ENCODE assay signal across 12 cellular contexts in genomic region chr2:238162516-238163441, GRCh38. TPM values are rescaled to one million over a fixed set of nuclear protein-coding genes. Genes with fewer than 3 reads are reported as not detected.
DNase-seq lines count a peak whose midpoint lies in the region; ATAC-seq, FAIRE-seq and TF ChIP-seq lines count a peak whose summit lies in the region.
"Had no signal": no experiment of that assay in that cellular context is flagged by ENCODE, and none has a peak within 500 bp of the region (broad histone marks: within the 10 kb centered on the region; RNA-seq: fewer than 3 reads in every experiment).

No MANE protein-coding gene starts in this region.

- H3K4ac ChIP-seq in H1 (replicated peaks; ENCODE audit: insufficient read length, low read depth, low read length) = no peak overlapping the region

- FAIRE-seq in H1 (lab: Jason Lieb, UNC) = no peak

- no peak overlapping the region for H4K8ac ChIP-seq in H1 (ENCODE audit: extremely low read depth, insufficient read depth, low read length)

- no peak overlapping the region for H3K18ac ChIP-seq in H1 (ENCODE audit: extremely low read depth, low read length)

- peaks cover 21 to 61% (median 44%) of the 10 kb centered on the region in 4 experiments for H3K27me3 ChIP-seq in H1 (replicated peaks in 1 of 4; ENCODE audit: control insufficient read depth in 3 of 4, extremely low read depth in 1 of 4, insufficient read depth in 3 of 4, low read length in 3 of 4)
- H3K27me3 ChIP-seq in neural progenitor cell = peaks cover 84% of the 10 kb centered on the region
- no peaks in the 10 kb centered on the region for H3K27me3 ChIP-seq in PC-3 (ENCODE audit: low read length)

- H3K27ac ChIP-seq in HEK293 (ENCODE audit: extremely low read depth, low read depth, low read length) = no peak overlapping the region
- H3K27ac ChIP-seq in H1 (ENCODE audit: low read depth, low read length) = no peak overlapping the region
- H3K27ac ChIP-seq in neural progenitor cell = no peak overlapping the region
- no peak overlapping the region for H3K27ac ChIP-seq in PC-3 (ENCODE audit: low read length)
- H3K27ac ChIP-seq: RWPE1 had no signal

- H2BK12ac ChIP-seq in H1 (ENCODE audit: low read depth, low read length) = no peak overlapping the region

- no peak for TF ChIP-seq POLR2A in H1 (IDR thresholded peaks at IDR 0.05; ENCODE audit: control extremely low read depth in 1 of 2, low read depth in 2 of 2, low read length in 2 of 2)

- TF ChIP-seq EP300 in H1 (IDR thresholded peaks at IDR 0.05; ENCODE audit: borderline replicate concordance in 1 of 2, low read depth in 2 of 2, low read length in 2 of 2) = no peak

- no peak overlapping the region for H3K4me3 Mint-ChIP-seq in neural progenitor cell
- H3K4me3 Mint-ChIP-seq: activated CD4-positive, alpha-beta memory T cell treated with anti-CD3 and anti-CD28 coated beads, Interleukin-2, amount 10 ng/mL, durations not matched to agents 7 days and 5 days; CD8-positive, alpha-beta T cell had no signal

- H3K14ac ChIP-seq in H1 (ENCODE audit: insufficient read length) = no peak overlapping the region

- H3F3A ChIP-seq in neural progenitor cell (ENCODE audit: low read depth) (peaks cover 7% of the 10 kb centered on the region), PC-3 (ENCODE audit: low read length, unreplicated experiment) (no peaks in the 10 kb centered on the region)

- 77% methylated on average over 20 of the region's 21 CpGs; no CpG with 5 or more reads in 1 of the 2 experiments for WGBS in H1 (ENCODE audit: extremely low coverage in 1 of 2, insufficient coverage in 1 of 2, insufficient read length in 1 of 2, insufficient replicate concordance in 2 of 2, low coverage in 1 of 2, low lambda C conversion rate in 2 of 2, missing lambda C conversion rate in 1 of 2), 2 experiments

- H2BK120ac ChIP-seq in H1 (replicated peaks; ENCODE audit: low read depth, low read length) = no peak overlapping the region

- H3K23me2 ChIP-seq in H1 (ENCODE audit: low read depth, low read length) = peaks cover 13% of the 10 kb centered on the region; the same call in 1 of the 2 replicates

- H3K36me3 Mint-ChIP-seq in neural progenitor cell = peaks cover 3% of the 10 kb centered on the region

- no peaks in the 10 kb centered on the region for H3K9me3 ChIP-seq in HEK293 (ENCODE audit: control insufficient read depth, insufficient read depth, low read depth, low read length)
- H3K9me3 ChIP-seq in H1 (ENCODE audit: insufficient read depth in 2 of 2, low read depth in 1 of 2, low read length in 1 of 2) = no peaks in the 10 kb centered on the region
- no peaks in the 10 kb centered on the region for H3K9me3 ChIP-seq in neural progenitor cell (ENCODE audit: low read depth)
- H3K9me3 ChIP-seq in PC-3 (ENCODE audit: low read length) = no peaks in the 10 kb centered on the region

- H3K4me2 ChIP-seq in H1 (ENCODE audit: insufficient read depth in 1 of 2, low read depth in 2 of 2, low read length in 2 of 2) (peak overlapping the region; percentile 55 to 89), neural progenitor cell (peak overlapping the region; percentile 94), PC-3 (ENCODE audit: low read length) (no peak overlapping the region)

- intact Hi-C loops in PC-3 (cut with micrococcal nuclease) = no loop called here

- H2AFZ ChIP-seq in H1 (ENCODE audit: low read length) (no peak overlapping the region), neural progenitor cell (replicated peaks) (peak overlapping the region; percentile 63), PC-3 (ENCODE audit: low read length) (no peak overlapping the region)

- POLR2A ChIA-PET in HEK293 (lab: Yijun Ruan, JAX) (no interaction called here), H1 (lab: Charles Lee; ENCODE audit: partially characterized antibody) (interaction anchor here (0.8 to 1.8 kb wide), 4 partner anchors 9 to 84 kb away, joined by 3 to 5 read pairs (median 4); partner anchors contain the start of gene HES6), PC-3 (lab: Charles Lee; ENCODE audit: unreplicated experiment) (no interaction called here)

- no peak overlapping the region for H3K27ac Mint-ChIP-seq in neural progenitor cell
- H3K27ac Mint-ChIP-seq: activated CD4-positive, alpha-beta memory T cell treated with anti-CD3 and anti-CD28 coated beads, Interleukin-2, amount 10 ng/mL, durations not matched to agents 7 days and 5 days; CD8-positive, alpha-beta T cell had no signal

- H3K4me1 ChIP-seq in HEK293 (ENCODE audit: control insufficient read depth, insufficient read depth, low read length) (no peaks in the 10 kb centered on the region; the same call in 1 of the 2 replicates), H1 (replicated peaks in 1 of 4; ENCODE audit: control insufficient read depth in 3 of 4, insufficient read depth in 4 of 4, low read length in 3 of 4) (peaks cover 0 to 16% (median 3%) of the 10 kb centered on the region in 4 experiments; a peak in 5 of 7 replicates), neural progenitor cell (peaks cover 7% of the 10 kb centered on the region), PC-3 (ENCODE audit: insufficient read depth, low read length) (no peaks in the 10 kb centered on the region)

- no peak overlapping the region for H3K4me3 ChIP-seq in HEK293 (ENCODE audit: low read depth, low read length)
- H3K4me3 ChIP-seq in H1 (ENCODE audit: extremely low read depth in 1 of 4, insufficient read depth in 2 of 4, low read depth in 3 of 4, low read length in 4 of 4) = peak overlapping the region in 3 of 4 experiments; percentile 41 to 56 (median 42); a peak in 4 of 8 replicates
- peak overlapping the region; percentile 55 for H3K4me3 ChIP-seq in neural progenitor cell
- H3K4me3 ChIP-seq in PC-3 (ENCODE audit: low read length) = no peak overlapping the region

- no peak overlapping the region for H3K56ac ChIP-seq in H1 (replicated peaks; ENCODE audit: insufficient read length, low read depth, low read length)

- H4K91ac ChIP-seq in H1 (replicated peaks; ENCODE audit: insufficient read length, low read length) = no peak overlapping the region

- CTCF ChIA-PET in HEK293 (lab: Yijun Ruan, JAX) (interaction anchor here (0.7 to 0.9 kb wide), 2 partner anchors 8 to 100 kb away, joined by 3 to 4 read pairs; no protein-coding TSS in a partner anchor), H1 (lab: Charles Lee; ENCODE audit: partially characterized antibody) (interaction anchor here (0.9 to 1.6 kb wide), 4 partner anchors 8 to 239 kb away, joined by 3 to 6 read pairs (median 4); no protein-coding TSS in a partner anchor), PC-3 (lab: Charles Lee) (no interaction called here)

- no peak overlapping the region for H2AK5ac ChIP-seq in H1 (ENCODE audit: low read depth, low read length)

- no peak for TF ChIP-seq RAD21 in H1 (IDR thresholded peaks at IDR 0.05 in 1 of 2, conservative IDR thresholded peaks at IDR 0.05 in 1 of 2; ENCODE audit: low read depth in 2 of 2, low read length in 2 of 2)

- H3K9me2 ChIP-seq in PC-3 (replicated peaks; ENCODE audit: low read length) = no peaks in the 10 kb centered on the region

- TF ChIP-seq CTCF in HEK293 (tag by site-specific recombination; IDR thresholded peaks at IDR 0.05) (no peak), H1 (IDR thresholded peaks at IDR 0.05; ENCODE audit: control extremely low read depth in 1 of 3, insufficient read depth in 1 of 3, low read depth in 1 of 3, low read length in 3 of 3) (no peak), neural progenitor cell (IDR thresholded peaks at IDR 0.05) (no peak), PC-3 (conservative IDR thresholded peaks at IDR 0.05; ENCODE audit: low read depth, low read length) (no peak)

- peak; percentile 37 for DNase-seq in ELR (ENCODE audit: low read depth)
- peak in 1 of 2 experiments; percentile 50 for DNase-seq in H1 (ENCODE audit: low read depth in 1 of 2, low spot score in 2 of 2)
- DNase-seq in neural progenitor cell (ENCODE audit: low spot score) = no peak
- DNase-seq in PC-3 = no peak
- no peak for DNase-seq in cortex of kidney (lab: John Stamatoyannopoulos, UW)
- DNase-seq: activated CD4-positive, alpha-beta memory T cell treated with anti-CD3 and anti-CD28 coated beads, Interleukin-2, amount 10 ng/mL, durations not matched to agents 7 days and 5 days; activated gamma-delta T cell; CD8-positive, alpha-beta T cell; NCI-H510A had no signal

- no peak overlapping the region for H3K9ac ChIP-seq in H1 (replicated peaks in 1 of 4; ENCODE audit: extremely low read depth in 1 of 4, low read depth in 3 of 4, low read length in 3 of 4)
- no peak overlapping the region for H3K9ac ChIP-seq in neural progenitor cell
- no peak overlapping the region for H3K9ac ChIP-seq in PC-3 (ENCODE audit: low read length)

- H4K20me1 ChIP-seq in H1 (replicated peaks in 1 of 2; ENCODE audit: control insufficient read depth in 1 of 2, insufficient read depth in 2 of 2, low read length in 2 of 2) (peaks cover 6% of the 10 kb centered on the region in 2 experiments), neural progenitor cell (ENCODE audit: low read depth) (peaks cover 33% of the 10 kb centered on the region), PC-3 (ENCODE audit: low read length) (no peaks in the 10 kb centered on the region)

- no peaks in the 10 kb centered on the region for H3K79me1 ChIP-seq in H1 (ENCODE audit: low read depth, low read length)

- BruUV-seq in PC-3 (replicated peaks; lab: Mats Ljungman, UMichigan) = no TSS peak

- ATAC-seq in HG03354 (IDR thresholded peaks at IDR 0.05; ENCODE audit: poor library complexity, severe bottlenecking, unreplicated experiment) (no peak), PC-3 (no peak)
- ATAC-seq: CD8-positive, alpha-beta T cell had no signal

- peaks cover 3% of the 10 kb centered on the region for H3K9me3 Mint-ChIP-seq in neural progenitor cell
- H3K9me3 Mint-ChIP-seq: activated CD4-positive, alpha-beta memory T cell treated with anti-CD3 and anti-CD28 coated beads, Interleukin-2, amount 10 ng/mL, durations not matched to agents 7 days and 5 days; CD8-positive, alpha-beta T cell had no signal

- H3K23ac ChIP-seq in H1 (ENCODE audit: insufficient read length) = no peak overlapping the region

- no peak overlapping the region for H2BK15ac ChIP-seq in H1 (ENCODE audit: low read length)

- no peak overlapping the region for H2BK5ac ChIP-seq in H1 (ENCODE audit: low read depth, low read length)

- peaks cover 8% of the 10 kb centered on the region for H3K4me1 Mint-ChIP-seq in neural progenitor cell

- peaks cover 26% of the 10 kb centered on the region for H3K27me3 Mint-ChIP-seq in neural progenitor cell (ENCODE audit: insufficient read depth, low read depth)

- H3K36me3 ChIP-seq in HEK293 (ENCODE audit: control insufficient read depth in 2 of 2, insufficient read depth in 1 of 2, low read length in 2 of 2) (peaks cover 0 to 23% of the 10 kb centered on the region in 2 experiments; a peak in 1 of 3 replicates), H1 (ENCODE audit: control insufficient read depth in 2 of 4, insufficient read depth in 4 of 4, low read length in 3 of 4) (no peaks in the 10 kb centered on the region; a peak in 1 of 8 replicates), neural progenitor cell (no peaks in the 10 kb centered on the region), PC-3 (ENCODE audit: low read depth, low read length) (no peaks in the 10 kb centered on the region; the same call in 1 of the 2 replicates)

- H4K5ac ChIP-seq in H1 (ENCODE audit: insufficient read length, low read depth, low read length) = no peak overlapping the region

- no peaks in the 10 kb centered on the region for H3K79me2 ChIP-seq in H1 (ENCODE audit: control insufficient read depth in 1 of 2, insufficient read depth in 2 of 2, low read length in 2 of 2)
- no peaks in the 10 kb centered on the region for H3K79me2 ChIP-seq in neural progenitor cell (ENCODE audit: low read depth)
- H3K79me2 ChIP-seq in PC-3 (ENCODE audit: low read length) = no peaks in the 10 kb centered on the region

- H2BK20ac ChIP-seq in H1 (ENCODE audit: low read length) = 0 out of 2 replicates have a peak overlapping the region, but pooled peaks have one; percentile 3

RNA-seq across cellular contexts. Expression of gene ERFE, which starts 4.0 kb away (rescaled TPM):
- 1.8 and 2.5 TPM in 2 replicates for total RNA-seq in H1 (2021; fragmentation: NEBNext Ultra II Directional; extraction: Animal tissue kit (Norgen Biotek cat#: 25700))
- 3.6 and 5.1 TPM in 2 replicates for polyA plus RNA-seq in H1 (2011; rRNA removed)
- 4.8 TPM for polyA plus RNA-seq in H1 (2011; cell fraction: cytosol; rRNA removed)
- 10.3 TPM for polyA plus RNA-seq in H1 (2011; cell fraction: nucleus; rRNA removed)
- 2.8 to 3.5 TPM (median 2.8 TPM) in 4 replicates for polyA plus RNA-seq in H1 (2012, experiment 1 of 2)
- polyA plus RNA-seq in H1 (2012, experiment 2 of 2) = 3.2 TPM
- polyA plus RNA-seq in H1 (2013, experiment 1 of 2) = 3.1 TPM
- polyA plus RNA-seq in H1 (2013, experiment 2 of 2) = 2.8 TPM
- 1.1 and 1.3 TPM in 2 replicates for polyA minus RNA-seq in H1 (2011; rRNA and poly(A)+ RNA removed)
- 2.8 TPM for polyA minus RNA-seq in H1 (2011; cell fraction: cytosol; rRNA and poly(A)+ RNA removed)
- polyA minus RNA-seq in H1 (2011; cell fraction: nucleus; rRNA and poly(A)+ RNA removed) = 1.4 TPM
- total RNA-seq in neural progenitor cell (ENCODE audit: low replicate concordance) (0.09 TPM in 1 of 2 replicates, not detected in the other), PC-3 (2014; rRNA removed) (7.4 and 8.5 TPM in 2 replicates)
- total RNA-seq: activated CD4-positive, alpha-beta memory T cell treated with anti-CD3 and anti-CD28 coated beads, Interleukin-2, amount 10 ng/mL, durations not matched to agents 7 days and 5 days; CD8-positive, alpha-beta T cell had no signal

RNA-seq across cellular contexts. Expression of gene KLHL30, which starts 24.3 kb away (rescaled TPM):
- 0.08 TPM in 1 of 2 replicates, not detected in the other for total RNA-seq in H1 (2021; fragmentation: NEBNext Ultra II Directional; extraction: Animal tissue kit (Norgen Biotek cat#: 25700))
- 0.03 TPM in 1 of 2 replicates, not detected in the other for polyA plus RNA-seq in H1 (2011; rRNA removed)
- 0.01 TPM for polyA plus RNA-seq in H1 (2011; cell fraction: cytosol; rRNA removed)
- polyA plus RNA-seq in H1 (2011; cell fraction: nucleus; rRNA removed) = 0.07 TPM
- not detected in 4 replicates for polyA plus RNA-seq in H1 (2012, experiment 1 of 2)
- not detected for polyA plus RNA-seq in H1 (2012, experiment 2 of 2)
- not detected for polyA plus RNA-seq in H1 (2013, experiment 1 of 2)
- not detected for polyA plus RNA-seq in H1 (2013, experiment 2 of 2)
- polyA minus RNA-seq in H1 (2011; rRNA and poly(A)+ RNA removed) = not detected in 2 replicates
- polyA minus RNA-seq in H1 (2011; cell fraction: cytosol; rRNA and poly(A)+ RNA removed) = not detected
- polyA minus RNA-seq in H1 (2011; cell fraction: nucleus; rRNA and poly(A)+ RNA removed) = not detected
- total RNA-seq in neural progenitor cell (ENCODE audit: low replicate concordance) (0.06 TPM in 1 of 2 replicates, not detected in the other), PC-3 (2014; rRNA removed) (not detected in 2 replicates)
- total RNA-seq: activated CD4-positive, alpha-beta memory T cell treated with anti-CD3 and anti-CD28 coated beads, Interleukin-2, amount 10 ng/mL, durations not matched to agents 7 days and 5 days; CD8-positive, alpha-beta T cell had no signal

RNA-seq across cellular contexts. Expression of gene ILKAP, which starts 40.7 kb away (rescaled TPM):
- 30.4 and 33.8 TPM in 2 replicates for total RNA-seq in H1 (2021; fragmentation: NEBNext Ultra II Directional; extraction: Animal tissue kit (Norgen Biotek cat#: 25700))
- polyA plus RNA-seq in H1 (2011; rRNA removed) = 23.5 and 29.4 TPM in 2 replicates
- polyA plus RNA-seq in H1 (2011; cell fraction: cytosol; rRNA removed) = 35.7 TPM
- polyA plus RNA-seq in H1 (2011; cell fraction: nucleus; rRNA removed) = 41.3 TPM
- 23.2 to 32.3 TPM (median 29.4 TPM) in 4 replicates for polyA plus RNA-seq in H1 (2012, experiment 1 of 2)
- polyA plus RNA-seq in H1 (2012, experiment 2 of 2) = 29.2 TPM
- polyA plus RNA-seq in H1 (2013, experiment 1 of 2) = 23.9 TPM
- polyA plus RNA-seq in H1 (2013, experiment 2 of 2) = 24.4 TPM
- 23.3 and 23.4 TPM in 2 replicates for polyA minus RNA-seq in H1 (2011; rRNA and poly(A)+ RNA removed)
- 7.9 TPM for polyA minus RNA-seq in H1 (2011; cell fraction: cytosol; rRNA and poly(A)+ RNA removed)
- 37.9 TPM for polyA minus RNA-seq in H1 (2011; cell fraction: nucleus; rRNA and poly(A)+ RNA removed)
- 19.0 and 24.7 TPM in 2 replicates for total RNA-seq in neural progenitor cell (ENCODE audit: low replicate concordance)
- 28.7 and 30.7 TPM in 2 replicates for total RNA-seq in PC-3 (2014; rRNA removed)

Comparison
In these comparisons a context has a peak if more than half of its experiments do, and no peak if none do; other contexts are left out.
1. H3K4me3 ChIP-seq: peak in H1 (3 of 4) and neural progenitor cell (single experiment); none in HEK293 (single experiment) and PC-3 (single experiment).